19 cellular contexts compared by ENCODE assay signal in genomic region chr19:38152461-38153379, GRCh38.
DNase-seq lines count a peak whose midpoint lies in the region; ATAC-seq and TF ChIP-seq lines count a peak whose summit lies in the region.
"Had no signal": no experiment of that assay in that cellular context is flagged by ENCODE, and none has a peak within 500 bp of the region (broad histone marks: within the 10 kb centered on the region; RNA-seq: fewer than 3 reads in every experiment).

No MANE protein-coding gene starts in this region.

- peaks cover 16% of the 10 kb centered on the region for H3K4me1 ChIP-seq in BE2C
- H3K4me1 ChIP-seq in sigmoid colon = no peaks in the 10 kb centered on the region
- H3K4me1 ChIP-seq: uterus had no signal

- no peaks in the 10 kb centered on the region for H3K9me3 Mint-ChIP-seq in stimulated activated memory B cell treated with anti-CD40 and anti-IgM and Interleukin-4, amounts not matched to agents 10 μg/mL and 1 μg/mL and 100 μg/mL, for 72 hours
- H3K9me3 Mint-ChIP-seq: activated T-helper 17 cell treated with anti-CD3 and anti-CD28 coated beads, Interleukin-2, amount 50 U/mL, for 72 hours had no signal

- 93 to 96% methylated on average over 40 of the region's 40 CpGs for WGBS in sigmoid colon, 2 donors

- ATAC-seq in stimulated activated memory B cell treated with anti-CD40 and anti-IgM and Interleukin-4, amounts not matched to agents 10 μg/mL and 1 μg/mL and 100 μg/mL, for 72 hours = no peak
- ATAC-seq in GM18502 (IDR thresholded peaks at IDR 0.05; ENCODE audit: poor library complexity, unreplicated experiment) = no peak
- no peak for ATAC-seq in HG02642 (IDR thresholded peaks at IDR 0.05; ENCODE audit: poor library complexity, unreplicated experiment)
- ATAC-seq: activated T-helper 17 cell treated with anti-CD3 and anti-CD28 coated beads, Interleukin-2, amount 50 U/mL, for 72 hours had no signal

- no peak overlapping the region for H3K4me3 Mint-ChIP-seq in stimulated activated memory B cell treated with anti-CD40 and anti-IgM and Interleukin-4, amounts not matched to agents 10 μg/mL and 1 μg/mL and 100 μg/mL, for 72 hours
- H3K4me3 Mint-ChIP-seq: activated T-helper 17 cell treated with anti-CD3 and anti-CD28 coated beads, Interleukin-2, amount 50 U/mL, for 72 hours; B cell had no signal

- no peaks in the 10 kb centered on the region for H3K27me3 Mint-ChIP-seq in stimulated activated memory B cell treated with anti-CD40 and anti-IgM and Interleukin-4, amounts not matched to agents 10 μg/mL and 1 μg/mL and 100 μg/mL, for 72 hours
- H3K27me3 Mint-ChIP-seq: activated T-helper 17 cell treated with anti-CD3 and anti-CD28 coated beads, Interleukin-2, amount 50 U/mL, for 72 hours; B cell had no signal

- TF ChIP-seq EP300 in sigmoid colon (IDR thresholded peaks at IDR 0.05) = no peak

- H3K4me1 Mint-ChIP-seq in stimulated activated memory B cell treated with anti-CD40 and anti-IgM and Interleukin-4, amounts not matched to agents 10 μg/mL and 1 μg/mL and 100 μg/mL, for 72 hours = no peaks in the 10 kb centered on the region
- H3K4me1 Mint-ChIP-seq: activated T-helper 17 cell treated with anti-CD3 and anti-CD28 coated beads, Interleukin-2, amount 50 U/mL, for 72 hours; B cell had no signal

- no peak overlapping the region for H3K27ac Mint-ChIP-seq in stimulated activated memory B cell treated with anti-CD40 and anti-IgM and Interleukin-4, amounts not matched to agents 10 μg/mL and 1 μg/mL and 100 μg/mL, for 72 hours
- H3K27ac Mint-ChIP-seq: activated T-helper 17 cell treated with anti-CD3 and anti-CD28 coated beads, Interleukin-2, amount 50 U/mL, for 72 hours; B cell had no signal

- intact Hi-C loops in sigmoid colon (cut with DNase I) = no loop called here

- peaks cover 50% of the 10 kb centered on the region for H3K36me3 Mint-ChIP-seq in stimulated activated memory B cell treated with anti-CD40 and anti-IgM and Interleukin-4, amounts not matched to agents 10 μg/mL and 1 μg/mL and 100 μg/mL, for 72 hours

- H3K27me3 ChIP-seq in BE2C (no peaks in the 10 kb centered on the region), WERI-Rb-1 (ENCODE audit: insufficient read depth, low read depth, severe bottlenecking) (no peaks in the 10 kb centered on the region), sigmoid colon (no peaks in the 10 kb centered on the region)
- H3K27me3 ChIP-seq: uterus had no signal

- DNase-seq in BE2C = peak; percentile 88
- peak; percentile 57 to 96 (median 91) for DNase-seq in HUDEP-2 (lab: John Stamatoyannopoulos, UW; ENCODE audit: unreplicated experiment in 76 of 76)
- DNase-seq in WERI-Rb-1 = peak; percentile 95
- peak; percentile 48 for DNase-seq in iris pigment epithelial cell (ENCODE audit: low read depth)
- no peak for DNase-seq in sigmoid colon
- DNase-seq: amniotic stem cell; mesenchymal stem cell; NCI-H1092 treated with DMSO at 0.1 percent for 48 hours; NCI-H2227 treated with DMSO at 0.1 percent for 48 hours; occipital lobe; stimulated activated naive CD4-positive, alpha-beta T cell treated with Interleukin-2 at 50 U/mL for 16 hours; uterus had no signal

- H3K9me3 ChIP-seq in BE2C (no peaks in the 10 kb centered on the region), WERI-Rb-1 (ENCODE audit: severe bottlenecking) (no peaks in the 10 kb centered on the region), sigmoid colon (no peaks in the 10 kb centered on the region)
- H3K9me3 ChIP-seq: uterus had no signal

- TF ChIP-seq CTCF in BE2C (IDR thresholded peaks at IDR 0.05; ENCODE audit: low read depth, low read length) (peak; percentile 23), WERI-Rb-1 (IDR thresholded peaks at IDR 0.05; ENCODE audit: low read depth, low read length) (peak; percentile 68), sigmoid colon (IDR thresholded peaks at IDR 0.05) (no peak)

- H3K27ac ChIP-seq in WERI-Rb-1 (peak overlapping the region; percentile 89), sigmoid colon (no peak overlapping the region)
- H3K27ac ChIP-seq: SK-N-MC, uterus had no signal

- peaks cover 3% of the 10 kb centered on the region; the same call in 1 of the 2 replicates for H3K36me3 ChIP-seq in BE2C
- H3K36me3 ChIP-seq in WERI-Rb-1 = peaks cover 31% of the 10 kb centered on the region
- peaks cover 0 to 37% (median 5%) of the 10 kb centered on the region in 4 donors for H3K36me3 ChIP-seq in sigmoid colon
- H3K36me3 ChIP-seq: uterus had no signal

- peak overlapping the region; percentile 35 for H3K4me3 ChIP-seq in BE2C (ENCODE audit: low read depth, low read length)
- peak overlapping the region; percentile 9; the same call in 1 of the 2 replicates for H3K4me3 ChIP-seq in WERI-Rb-1 (ENCODE audit: low read depth, low read length)
- no peak overlapping the region for H3K4me3 ChIP-seq in sigmoid colon
- H3K4me3 ChIP-seq: SK-N-MC, smooth muscle cell, uterus had no signal

- no peak for TF ChIP-seq POLR2A in sigmoid colon (IDR thresholded peaks at IDR 0.05)

Comparison
In these comparisons a context has a peak if more than half of its experiments do, and no peak if none do; other contexts are left out.
1. H3K4me3 ChIP-seq: peak in BE2C (single experiment) and WERI-Rb-1 (single experiment); none in sigmoid colon (0 of 4).
2. CTCF ChIP-seq: peak in BE2C (single experiment) and WERI-Rb-1 (single experiment); none in sigmoid colon (0 of 4).